Comparison of ENCODE assay signal across 12 cellular contexts in genomic region chr15:31222769-31223345, GRCh38.
A peak's percentile ranks its signal among the peaks of the same experiment; 100 is the strongest.
DNase-seq lines count a peak whose midpoint lies in the region; ATAC-seq and TF ChIP-seq lines count a peak whose summit lies in the region.
"Had no signal": no experiment of that assay in that cellular context is flagged by ENCODE, and none has a peak within 500 bp of the region (broad histone marks: within the 10 kb centered on the region; RNA-seq: fewer than 3 reads in every experiment).

No MANE protein-coding gene starts in this region.

- H3K27ac ChIP-seq in BLaER1 (peak overlapping the region; percentile 1; the same call in 1 of the 2 replicates), lung (ENCODE audit: low read depth in 1 of 2, low read length in 1 of 2) (peak overlapping the region in 1 of 2 donors; percentile 85)
- no peak overlapping the region for H3K27ac ChIP-seq in CD4-positive, CD25-positive, alpha-beta regulatory T cell (ENCODE audit: insufficient read depth, low read length, poor library complexity, severe bottlenecking)
- H3K27ac ChIP-seq: neural progenitor cell had no signal

- H3K4me3 Mint-ChIP-seq in CD4-positive, CD25-positive, alpha-beta regulatory T cell, result peak overlapping the region in 1 of 4 donors; percentile 42
- H3K4me3 Mint-ChIP-seq: neural progenitor cell had no signal

- H3K4me1 ChIP-seq in BLaER1 (peaks cover 46% of the 10 kb centered on the region), lung (ENCODE audit: control insufficient read depth in 2 of 2, insufficient read depth in 2 of 2, low read length in 2 of 2) (peaks cover 0 to 15% of the 10 kb centered on the region in 2 donors)
- peaks cover 5% of the 10 kb centered on the region for H3K4me1 ChIP-seq in CD4-positive, CD25-positive, alpha-beta regulatory T cell (ENCODE audit: control insufficient read depth, insufficient read depth, low read length, poor library complexity, severe bottlenecking)

- no peaks in the 10 kb centered on the region for H3K36me3 Mint-ChIP-seq in CD4-positive, CD25-positive, alpha-beta regulatory T cell
- H3K36me3 Mint-ChIP-seq: neural progenitor cell had no signal

- ATAC-seq in CD4-positive, CD25-positive, alpha-beta regulatory T cell (ENCODE audit: low read depth in 2 of 2), result no peak
- ATAC-seq in lung (ENCODE audit: insufficient read depth, low FRiP score) (peak; percentile 29), GM19351 (IDR thresholded peaks at IDR 0.05; ENCODE audit: unreplicated experiment) (no peak)

- peak overlapping the region in 2 of 3 donors; percentile 8 to 79 for H3K27ac Mint-ChIP-seq in CD4-positive, CD25-positive, alpha-beta regulatory T cell
- H3K27ac Mint-ChIP-seq: neural progenitor cell had no signal

- TF ChIP-seq CTCF in lung (IDR thresholded peaks at IDR 0.05; ENCODE audit: control extremely low read depth, extremely low read depth), result no peak

- H3K27me3 ChIP-seq in BLaER1 (no peaks in the 10 kb centered on the region), lung (ENCODE audit: control insufficient read depth, insufficient read depth) (no peaks in the 10 kb centered on the region)
- H3K27me3 ChIP-seq in CD4-positive, CD25-positive, alpha-beta regulatory T cell (ENCODE audit: control insufficient read depth, insufficient read depth, low read length), result no peaks in the 10 kb centered on the region
- H3K27me3 ChIP-seq: neural progenitor cell, Peyer's patch, thyroid gland had no signal

- peaks cover 5 to 45% (median 26%) of the 10 kb centered on the region in 4 donors for H3K4me1 Mint-ChIP-seq in CD4-positive, CD25-positive, alpha-beta regulatory T cell

- peak overlapping the region; percentile 80 for H3K4me2 ChIP-seq in BLaER1
- H3K4me2 ChIP-seq: neural progenitor cell had no signal

- 0 out of 2 replicates have a peak overlapping the region, but pooled peaks have one; percentile 27 for H3K9ac ChIP-seq in BLaER1
- H3K9ac ChIP-seq: neural progenitor cell had no signal

- 42 to 55% methylated on average over 10 of the region's 10 CpGs for WGBS in lung, 2 donors

- no peak for DNase-seq in CD4-positive, CD25-positive, alpha-beta regulatory T cell
- peak; percentile 52 for DNase-seq in NCI-H748 (lab: John Stamatoyannopoulos, UW; ENCODE audit: unreplicated experiment)
- DNase-seq in lung (ENCODE audit: low spot score), result no peak
- DNase-seq in stimulated activated naive CD4-positive, alpha-beta T cell (lab: John Stamatoyannopoulos, UW), result no peak
- DNase-seq in cerebellar nuclear complex (lab: John Stamatoyannopoulos, UW), result no peak
- DNase-seq: activated CD8-positive, alpha-beta memory T cell treated with anti-CD3 and anti-CD28 coated beads, Interleukin-2, amount 50 U/mL, for 48 hours; NCI-H2107 had no signal

- H3K9me3 ChIP-seq in BLaER1 (peaks cover 9% of the 10 kb centered on the region; the same call in 1 of the 2 replicates), lung (ENCODE audit: control insufficient read depth in 2 of 2, insufficient read depth in 1 of 2, low read length in 1 of 2) (peaks cover 0 to under 1% of the 10 kb centered on the region in 2 donors)
- H3K9me3 ChIP-seq in CD4-positive, CD25-positive, alpha-beta regulatory T cell (ENCODE audit: control insufficient read depth in 2 of 2, low read length in 2 of 2), result no peaks in the 10 kb centered on the region
- H3K9me3 ChIP-seq: Peyer's patch, thyroid gland had no signal

- peaks cover 9% of the 10 kb centered on the region for H3K27me3 Mint-ChIP-seq in CD4-positive, CD25-positive, alpha-beta regulatory T cell

- H3K36me3 ChIP-seq in BLaER1 (no peaks in the 10 kb centered on the region), lung (ENCODE audit: control insufficient read depth in 2 of 2, insufficient read depth in 2 of 2, low read length in 2 of 2) (no peaks in the 10 kb centered on the region)
- H3K36me3 ChIP-seq in CD4-positive, CD25-positive, alpha-beta regulatory T cell (ENCODE audit: control insufficient read depth, insufficient read depth, low read length), result no peaks in the 10 kb centered on the region
- H3K36me3 ChIP-seq: neural progenitor cell, Peyer's patch, thyroid gland had no signal

- H4K20me1 ChIP-seq in BLaER1, result no peaks in the 10 kb centered on the region

- no peaks in the 10 kb centered on the region for H3K9me3 Mint-ChIP-seq in CD4-positive, CD25-positive, alpha-beta regulatory T cell
- H3K9me3 Mint-ChIP-seq: neural progenitor cell had no signal

- H3K4me3 ChIP-seq in BLaER1 (no peak overlapping the region), lung (no peak overlapping the region)
- H3K4me3 ChIP-seq in CD4-positive, CD25-positive, alpha-beta regulatory T cell (ENCODE audit: low read depth, low read length), result no peak overlapping the region
- H3K4me3 ChIP-seq: neural progenitor cell, Peyer's patch, thyroid gland had no signal
